1 cellular context compared by ENCODE assay signal in genomic region chr7:39838326-39838725, GRCh38.
TF ChIP-seq lines count a peak whose summit lies in the region.

No MANE protein-coding gene starts in this region.

TF ChIP-seq in SK-N-SH treated with all-trans-retinoic acid at 6 μM for 48 hours, 23 proteins besides CTCF, POLR2A, EP300 and RAD21 (continued from another document):
- TF ChIP-seq ZNF8 (CRISPR knock-in tag; IDR thresholded peaks at IDR 0.05) (no peak), ZFP3 (CRISPR knock-in tag; IDR thresholded peaks at IDR 0.05) (no peak), CREB5 (CRISPR knock-in tag; IDR thresholded peaks at IDR 0.05; ENCODE audit: low read depth) (no peak), TOX (CRISPR knock-in tag; IDR thresholded peaks at IDR 0.05; ENCODE audit: borderline replicate concordance) (no peak)
